ENCODE assay signal across 12 cellular contexts in the genomic region with DNA sequence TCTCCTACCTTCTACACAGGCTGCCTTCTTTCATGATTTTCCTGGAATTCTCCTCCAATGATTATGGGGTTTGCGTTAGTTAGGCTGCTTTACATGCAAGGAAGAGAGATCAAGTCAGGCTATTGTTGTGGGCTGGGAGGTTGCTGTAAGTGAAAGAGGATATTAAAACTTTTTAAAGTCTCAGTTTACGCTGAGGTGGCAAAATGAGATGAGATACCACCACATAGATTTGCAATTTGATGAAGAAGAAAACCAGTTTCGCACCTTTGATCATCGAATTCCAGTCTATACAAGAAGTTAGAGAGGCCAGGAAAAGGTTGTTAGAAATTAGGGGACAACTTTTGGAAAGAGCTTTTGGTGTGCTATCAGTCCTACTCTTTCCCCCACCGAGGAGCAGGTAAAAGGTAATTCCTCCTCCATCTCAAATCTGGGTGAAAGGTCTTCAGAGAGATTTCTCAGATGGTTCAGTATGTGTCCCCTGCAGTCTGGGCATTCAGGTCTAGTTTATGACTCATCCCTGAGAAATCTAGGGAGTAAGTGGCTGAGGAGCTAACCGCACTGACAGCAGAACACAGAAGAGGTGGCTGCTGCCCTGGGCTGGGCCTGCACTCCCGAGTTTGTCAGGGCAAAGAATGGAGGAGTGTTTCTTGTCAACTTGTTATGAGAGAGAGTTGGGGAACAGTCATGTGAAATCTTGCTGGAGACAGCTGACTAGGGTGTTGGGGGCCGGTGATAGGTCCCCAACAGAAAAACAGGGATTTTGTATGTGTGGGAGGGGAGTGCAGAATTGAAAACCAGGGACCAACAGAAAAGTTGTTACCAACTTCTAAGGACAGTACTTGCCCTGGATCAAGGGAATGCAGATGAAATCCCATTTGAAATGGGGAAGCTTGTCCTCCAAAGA. TPM values are rescaled to one million over a fixed set of nuclear protein-coding genes. Genes with fewer than 3 reads are reported as not detected.
DNase-seq lines count a peak whose midpoint lies in the region; ATAC-seq, FAIRE-seq and TF ChIP-seq lines count a peak whose summit lies in the region.
"Had no signal": no experiment of that assay in that cellular context is flagged by ENCODE, and none has a peak within 500 bp of the region (broad histone marks: within the 10 kb centered on the region; RNA-seq: fewer than 3 reads in every experiment).

No MANE protein-coding gene starts in this region.

- no peak for TF ChIP-seq RAD21 in HCT116 (IDR thresholded peaks at IDR 0.05; ENCODE audit: low read depth)

- H4K20me1 ChIP-seq in HCT116 (ENCODE audit: insufficient read depth): no peaks in the 10 kb centered on the region

- H3K27ac ChIP-seq in HCT116 (ENCODE audit: low read depth, low read length) (no peak overlapping the region), small intestine (ENCODE audit: low read depth in 1 of 2, low read length in 1 of 2) (no peak overlapping the region)
- H3K27ac ChIP-seq: cardiac muscle cell had no signal

- H2AFZ ChIP-seq in HCT116 (ENCODE audit: low read depth, low read length, poor library complexity, severe bottlenecking): peak overlapping the region; percentile 51

- no peak for FAIRE-seq in small intestine (lab: Jason Lieb, UNC)

- H3K9ac ChIP-seq in HCT116 (ENCODE audit: low read length): no peak overlapping the region

- H3K4me3 Mint-ChIP-seq in activated T-cell treated with anti-CD3 and anti-CD28 coated beads, Interleukin-2, amount 50 U/mL, for 4 hours: no peak overlapping the region

- POLR2A ChIA-PET in HCT116 (lab: Charles Lee): interaction anchor here (0.6 kb wide), 1 partner anchor 179 kb away, joined by 3 read pairs; the partner anchor contains the start of gene PICALM

- no peaks in the 10 kb centered on the region for H3K9me3 Mint-ChIP-seq in activated T-cell treated with anti-CD3 and anti-CD28 coated beads, Interleukin-2, amount 50 U/mL, for 4 hours

- H3K4me1 ChIP-seq in HCT116 (ENCODE audit: control insufficient read depth in 1 of 2, insufficient read depth in 2 of 2, low read length in 2 of 2) (peaks cover 20 to 28% of the 10 kb centered on the region in 2 experiments), small intestine (ENCODE audit: control insufficient read depth in 2 of 2, insufficient read depth in 1 of 2, low read depth in 1 of 2, low read length in 1 of 2) (no peaks in the 10 kb centered on the region)

- intact Hi-C loops in HCT116 (cut with micrococcal nuclease): no loop called here

- H3K27me3 ChIP-seq in HCT116 (ENCODE audit: insufficient read depth, low read length): no peaks in the 10 kb centered on the region
- no peaks in the 10 kb centered on the region for H3K27me3 ChIP-seq in small intestine (ENCODE audit: control insufficient read depth in 2 of 2, insufficient read depth in 2 of 2, low read length in 2 of 2)
- H3K27me3 ChIP-seq: cardiac muscle cell had no signal

- BruUV-seq in HCT116 (replicated peaks; lab: Mats Ljungman, UMichigan): no TSS peak

- TF ChIP-seq POLR2A in HCT116 (IDR thresholded peaks at IDR 0.05; ENCODE audit: borderline replicate concordance, extremely low read depth, insufficient read depth, insufficient read length): no peak

- H3K27me3 Mint-ChIP-seq in activated T-cell treated with anti-CD3 and anti-CD28 coated beads, Interleukin-2, amount 50 U/mL, for 4 hours (ENCODE audit: low read depth): no peaks in the 10 kb centered on the region

- peak; percentile 72 for DNase-seq in HCT116 (ENCODE audit: low read depth, low spot score)
- peak; percentile 49 for DNase-seq in fibroblast of the aortic adventitia (ENCODE audit: low read depth)
- peak; percentile 10 for DNase-seq in small intestine
- DNase-seq in Ammon's horn (ENCODE audit: low spot score): no peak
- no peak for DNase-seq in activated CD4-positive, CD25-positive, alpha-beta regulatory T cell treated with anti-CD3 and anti-CD28 coated beads, Interleukin-2, amount 50 U/mL, for 72 hours
- DNase-seq in activated T-cell treated with anti-CD3 and anti-CD28 coated beads, Interleukin-2, amount 50 U/mL, for 4 hours: no peak
- DNase-seq: NCI-H1417 treated with DMSO at 0.1 percent for 48 hours, posterior cingulate gyrus had no signal

- peak overlapping the region in 1 of 2 experiments; percentile 11; a peak in 2 of 4 replicates for H3K4me3 ChIP-seq in HCT116 (replicated peaks in 1 of 2; ENCODE audit: low read depth in 1 of 2, low read length in 2 of 2)
- no peak overlapping the region for H3K4me3 ChIP-seq in fibroblast of the aortic adventitia (ENCODE audit: low read depth, low read length)
- H3K4me3 ChIP-seq in small intestine (ENCODE audit: low read depth in 1 of 2, low read length in 2 of 2): no peak overlapping the region
- H3K4me3 ChIP-seq: cardiac muscle cell had no signal

- RAD21 ChIA-PET in HCT116 (lab: Charles Lee; ENCODE audit: low non-redundant PET in 1 of 2, low total read pairs in 2 of 2, uncharacterized antibody in 2 of 2, unreplicated experiment in 2 of 2): no interaction called here

- H3K36me3 ChIP-seq in HCT116 (ENCODE audit: control insufficient read depth in 1 of 2, insufficient read depth in 2 of 2, low read length in 2 of 2): no peaks in the 10 kb centered on the region
- no peaks in the 10 kb centered on the region for H3K36me3 ChIP-seq in small intestine (ENCODE audit: control insufficient read depth in 2 of 2, insufficient read depth in 2 of 2, low read length in 2 of 2)
- H3K36me3 ChIP-seq: cardiac muscle cell had no signal

- H3K4me1 Mint-ChIP-seq in activated T-cell treated with anti-CD3 and anti-CD28 coated beads, Interleukin-2, amount 50 U/mL, for 4 hours (ENCODE audit: low read depth): no peaks in the 10 kb centered on the region

- ATAC-seq in HCT116 (peak; percentile 100), SK-N-SH treated with all-trans-retinoic acid at 6 μM for 48 hours (peak; percentile 98), GM21447 (IDR thresholded peaks at IDR 0.05; ENCODE audit: unreplicated experiment) (no peak)
- ATAC-seq in activated T-cell treated with anti-CD3 and anti-CD28 coated beads, Interleukin-2, amount 50 U/mL, for 4 hours: no peak

- CTCF ChIA-PET in HCT116 (lab: Charles Lee): no interaction called here

- H3K4me2 ChIP-seq in HCT116 (ENCODE audit: low read length): peak overlapping the region; percentile 59

- H3K9me2 ChIP-seq in HCT116 (ENCODE audit: insufficient read depth): no peaks in the 10 kb centered on the region

- WGBS in small intestine, 3 donors: 78 to 86% (median 82%) methylated on average over 8 of the region's 8 CpGs

- H3K9me3 ChIP-seq in HCT116 (ENCODE audit: control insufficient read depth in 1 of 2, insufficient read depth in 1 of 2, low read depth in 1 of 2, low read length in 2 of 2) (no peaks in the 10 kb centered on the region), small intestine (ENCODE audit: control insufficient read depth, low read depth) (no peaks in the 10 kb centered on the region)

- no peaks in the 10 kb centered on the region for H3K79me2 ChIP-seq in HCT116 (ENCODE audit: insufficient read depth, low read length)

- TF ChIP-seq CTCF in HCT116 (IDR thresholded peaks at IDR 0.05 in 2 of 3, conservative IDR thresholded peaks at IDR 0.05 in 1 of 3; ENCODE audit: borderline replicate concordance in 1 of 3, insufficient read depth in 1 of 3, low read depth in 2 of 3, low read length in 2 of 3) (no peak), fibroblast of the aortic adventitia (IDR thresholded peaks at IDR 0.05; ENCODE audit: insufficient read depth, low read length) (no peak)

- no peaks in the 10 kb centered on the region for H3K36me3 Mint-ChIP-seq in activated T-cell treated with anti-CD3 and anti-CD28 coated beads, Interleukin-2, amount 50 U/mL, for 4 hours (ENCODE audit: insufficient read depth)

TF ChIP-seq in HCT116, 20 proteins besides CTCF, POLR2A, EP300 and RAD21 (continues in another document):
- TF ChIP-seq SP1 (IDR thresholded peaks at IDR 0.05; ENCODE audit: low read depth): peak; percentile 50

TF ChIP-seq in SK-N-SH treated with all-trans-retinoic acid at 6 μM for 48 hours, 23 proteins besides CTCF, POLR2A, EP300 and RAD21:
- TF ChIP-seq PATZ1 (CRISPR knock-in tag; IDR thresholded peaks at IDR 0.05; ENCODE audit: borderline replicate concordance) (no peak), SNAI2 (CRISPR knock-in tag; IDR thresholded peaks at IDR 0.05) (0 out of 2 replicates have a peak, but pooled peaks have one; percentile 37)
TF ChIP-seq in SK-N-SH treated with all-trans-retinoic acid at 6 μM for 48 hours: peak in this region for 1.

RNA-seq across cellular contexts. Expression of gene CCDC83, which starts 34.7 kb away (rescaled TPM):
- total RNA-seq in HCT116 (2021; ENCODE audit: unreplicated experiment) (not detected), fibroblast of the aortic adventitia (ENCODE audit: low replicate concordance) (not detected in 2 replicates)
- 0.02 TPM in 1 of 2 replicates, not detected in the other for polyA plus RNA-seq in HCT116 (2012)
- polyA plus RNA-seq in small intestine: not detected
- not detected for total RNA-seq in activated T-cell treated with anti-CD3 and anti-CD28 coated beads, Interleukin-2, amount 50 U/mL, for 4 hours
- total RNA-seq: cardiac muscle cell, SK-MEL-5 had no signal
- polyA plus RNA-seq: cardiac muscle cell had no signal

Comparison
In these comparisons a context has a peak if more than half of its experiments do, and no peak if none do; other contexts are left out.
1. ATAC-seq: peak in HCT116 (single experiment) and SK-N-SH treated with all-trans-retinoic acid at 6 μM for 48 hours (single experiment); none in GM21447 (single experiment) and activated T-cell treated with anti-CD3 and anti-CD28 coated beads, Interleukin-2, amount 50 U/mL, for 4 hours (0 of 2).
2. DNase-seq: peak in HCT116 (single experiment), fibroblast of the aortic adventitia (single experiment) and small intestine (single experiment); none in Ammon's horn (single experiment), activated CD4-positive, CD25-positive, alpha-beta regulatory T cell treated with anti-CD3 and anti-CD28 coated beads, Interleukin-2, amount 50 U/mL, for 72 hours (single experiment) and activated T-cell treated with anti-CD3 and anti-CD28 coated beads, Interleukin-2, amount 50 U/mL, for 4 hours (single experiment).